1 cellular context compared by ENCODE assay signal in the genomic region with DNA sequence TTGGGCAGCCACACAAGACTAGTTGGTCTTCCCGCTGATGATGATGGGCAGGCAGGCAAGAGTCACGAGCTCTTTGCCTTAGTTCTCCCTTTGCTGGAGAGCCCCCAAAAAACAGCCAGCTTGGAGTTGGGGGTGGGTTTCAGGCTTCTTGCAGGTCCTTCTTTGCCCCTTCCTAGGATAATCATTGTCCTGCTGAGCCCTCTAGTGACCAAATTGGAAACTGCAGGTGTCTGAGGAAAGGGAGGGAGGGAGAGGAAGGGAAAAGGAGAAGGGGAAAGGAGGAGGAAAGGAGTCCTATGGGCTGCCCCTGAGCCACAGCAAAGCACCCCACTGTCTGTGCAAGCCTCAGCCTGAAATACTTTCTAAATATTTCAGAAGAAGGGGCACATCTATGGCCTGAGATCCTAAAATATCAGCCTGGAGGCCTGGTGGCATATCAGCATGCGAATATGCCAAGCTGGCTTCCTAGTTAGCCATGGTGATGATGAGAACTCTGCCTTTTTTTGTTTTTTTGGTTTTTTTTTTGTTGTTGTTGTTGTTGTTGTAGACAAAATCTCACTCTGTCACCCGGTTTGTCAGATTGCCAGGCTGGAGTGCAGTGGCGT.
TF ChIP-seq lines count a peak whose summit lies in the region.

No MANE protein-coding gene starts in this region.

TF ChIP-seq in HepG2, 621 proteins besides CTCF, POLR2A, EP300 and RAD21 (continued from another document):
- TF ChIP-seq, protein P1, sequence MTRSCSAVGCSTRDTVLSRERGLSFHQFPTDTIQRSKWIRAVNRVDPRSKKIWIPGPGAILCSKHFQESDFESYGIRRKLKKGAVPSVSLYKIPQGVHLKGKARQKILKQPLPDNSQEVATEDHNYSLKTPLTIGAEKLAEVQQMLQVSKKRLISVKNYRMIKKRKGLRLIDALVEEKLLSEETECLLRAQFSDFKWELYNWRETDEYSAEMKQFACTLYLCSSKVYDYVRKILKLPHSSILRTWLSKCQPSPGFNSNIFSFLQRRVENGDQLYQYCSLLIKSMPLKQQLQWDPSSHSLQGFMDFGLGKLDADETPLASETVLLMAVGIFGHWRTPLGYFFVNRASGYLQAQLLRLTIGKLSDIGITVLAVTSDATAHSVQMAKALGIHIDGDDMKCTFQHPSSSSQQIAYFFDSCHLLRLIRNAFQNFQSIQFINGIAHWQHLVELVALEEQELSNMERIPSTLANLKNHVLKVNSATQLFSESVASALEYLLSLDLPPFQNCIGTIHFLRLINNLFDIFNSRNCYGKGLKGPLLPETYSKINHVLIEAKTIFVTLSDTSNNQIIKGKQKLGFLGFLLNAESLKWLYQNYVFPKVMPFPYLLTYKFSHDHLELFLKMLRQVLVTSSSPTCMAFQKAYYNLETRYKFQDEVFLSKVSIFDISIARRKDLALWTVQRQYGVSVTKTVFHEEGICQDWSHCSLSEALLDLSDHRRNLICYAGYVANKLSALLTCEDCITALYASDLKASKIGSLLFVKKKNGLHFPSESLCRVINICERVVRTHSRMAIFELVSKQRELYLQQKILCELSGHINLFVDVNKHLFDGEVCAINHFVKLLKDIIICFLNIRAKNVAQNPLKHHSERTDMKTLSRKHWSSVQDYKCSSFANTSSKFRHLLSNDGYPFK (CRISPR knock-in tag; IDR thresholded peaks at IDR 0.05; ENCODE audit: borderline replicate concordance): no peak
- TF ChIP-seq SALL2 (CRISPR knock-in tag; IDR thresholded peaks at IDR 0.05) (0 out of 2 replicates have a peak, but pooled peaks have one; percentile 36), ZNF367 (CRISPR knock-in tag; IDR thresholded peaks at IDR 0.05; ENCODE audit: borderline replicate concordance) (no peak), ZFAT (CRISPR knock-in tag; conservative IDR thresholded peaks at IDR 0.05) (no peak), ZSCAN20 (CRISPR knock-in tag; IDR thresholded peaks at IDR 0.05; ENCODE audit: borderline replicate concordance) (no peak), ZNF562 (CRISPR knock-in tag; IDR thresholded peaks at IDR 0.05; ENCODE audit: borderline replicate concordance) (no peak), ZSCAN30 (CRISPR knock-in tag; IDR thresholded peaks at IDR 0.05) (no peak), KLF9 (CRISPR knock-in tag; IDR thresholded peaks at IDR 0.05; ENCODE audit: low read depth) (no peak), SMC3 (IDR thresholded peaks at IDR 0.05; ENCODE audit: low read length) (peak; percentile 78), ZNF672 (CRISPR knock-in tag; IDR thresholded peaks at IDR 0.05) (no peak), MED13 (CRISPR knock-in tag; IDR thresholded peaks at IDR 0.05) (no peak), UBTF (CRISPR knock-in tag; IDR thresholded peaks at IDR 0.05) (no peak), POGK (CRISPR knock-in tag; conservative IDR thresholded peaks at IDR 0.05) (no peak), SOX13 (IDR thresholded peaks at IDR 0.05) (no peak), SOX13 (CRISPR knock-in tag; conservative IDR thresholded peaks at IDR 0.05 in 1 of 2, IDR thresholded peaks at IDR 0.05 in 1 of 2) (no peak), KLF15 (CRISPR knock-in tag; IDR thresholded peaks at IDR 0.05; ENCODE audit: borderline replicate concordance) (no peak), CENPT (CRISPR knock-in tag; IDR thresholded peaks at IDR 0.05; ENCODE audit: low read depth) (no peak), ZNF33B (CRISPR knock-in tag; IDR thresholded peaks at IDR 0.05) (no peak), ZC3H4 (CRISPR knock-in tag; IDR thresholded peaks at IDR 0.05; ENCODE audit: borderline replicate concordance) (no peak), ZNF530 (CRISPR knock-in tag; IDR thresholded peaks at IDR 0.05; ENCODE audit: low read depth) (no peak), EEA1 (CRISPR knock-in tag; IDR thresholded peaks at IDR 0.05; ENCODE audit: borderline replicate concordance) (no peak), ZNF564 (CRISPR knock-in tag; IDR thresholded peaks at IDR 0.05) (no peak), ZNF501 (CRISPR knock-in tag; IDR thresholded peaks at IDR 0.05) (no peak), GTF2F1 (IDR thresholded peaks at IDR 0.05; ENCODE audit: low read length) (no peak), ATM (IDR thresholded peaks at IDR 0.05; ENCODE audit: borderline replicate concordance) (no peak)
- TF ChIP-seq, protein P2, sequence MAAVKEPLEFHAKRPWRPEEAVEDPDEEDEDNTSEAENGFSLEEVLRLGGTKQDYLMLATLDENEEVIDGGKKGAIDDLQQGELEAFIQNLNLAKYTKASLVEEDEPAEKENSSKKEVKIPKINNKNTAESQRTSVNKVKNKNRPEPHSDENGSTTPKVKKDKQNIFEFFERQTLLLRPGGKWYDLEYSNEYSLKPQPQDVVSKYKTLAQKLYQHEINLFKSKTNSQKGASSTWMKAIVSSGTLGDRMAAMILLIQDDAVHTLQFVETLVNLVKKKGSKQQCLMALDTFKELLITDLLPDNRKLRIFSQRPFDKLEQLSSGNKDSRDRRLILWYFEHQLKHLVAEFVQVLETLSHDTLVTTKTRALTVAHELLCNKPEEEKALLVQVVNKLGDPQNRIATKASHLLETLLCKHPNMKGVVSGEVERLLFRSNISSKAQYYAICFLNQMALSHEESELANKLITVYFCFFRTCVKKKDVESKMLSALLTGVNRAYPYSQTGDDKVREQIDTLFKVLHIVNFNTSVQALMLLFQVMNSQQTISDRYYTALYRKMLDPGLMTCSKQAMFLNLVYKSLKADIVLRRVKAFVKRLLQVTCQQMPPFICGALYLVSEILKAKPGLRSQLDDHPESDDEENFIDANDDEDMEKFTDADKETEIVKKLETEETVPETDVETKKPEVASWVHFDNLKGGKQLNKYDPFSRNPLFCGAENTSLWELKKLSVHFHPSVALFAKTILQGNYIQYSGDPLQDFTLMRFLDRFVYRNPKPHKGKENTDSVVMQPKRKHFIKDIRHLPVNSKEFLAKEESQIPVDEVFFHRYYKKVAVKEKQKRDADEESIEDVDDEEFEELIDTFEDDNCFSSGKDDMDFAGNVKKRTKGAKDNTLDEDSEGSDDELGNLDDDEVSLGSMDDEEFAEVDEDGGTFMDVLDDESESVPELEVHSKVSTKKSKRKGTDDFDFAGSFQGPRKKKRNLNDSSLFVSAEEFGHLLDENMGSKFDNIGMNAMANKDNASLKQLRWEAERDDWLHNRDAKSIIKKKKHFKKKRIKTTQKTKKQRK (IDR thresholded peaks at IDR 0.05; ENCODE audit: low read length): no peak
- TF ChIP-seq, protein P3, sequence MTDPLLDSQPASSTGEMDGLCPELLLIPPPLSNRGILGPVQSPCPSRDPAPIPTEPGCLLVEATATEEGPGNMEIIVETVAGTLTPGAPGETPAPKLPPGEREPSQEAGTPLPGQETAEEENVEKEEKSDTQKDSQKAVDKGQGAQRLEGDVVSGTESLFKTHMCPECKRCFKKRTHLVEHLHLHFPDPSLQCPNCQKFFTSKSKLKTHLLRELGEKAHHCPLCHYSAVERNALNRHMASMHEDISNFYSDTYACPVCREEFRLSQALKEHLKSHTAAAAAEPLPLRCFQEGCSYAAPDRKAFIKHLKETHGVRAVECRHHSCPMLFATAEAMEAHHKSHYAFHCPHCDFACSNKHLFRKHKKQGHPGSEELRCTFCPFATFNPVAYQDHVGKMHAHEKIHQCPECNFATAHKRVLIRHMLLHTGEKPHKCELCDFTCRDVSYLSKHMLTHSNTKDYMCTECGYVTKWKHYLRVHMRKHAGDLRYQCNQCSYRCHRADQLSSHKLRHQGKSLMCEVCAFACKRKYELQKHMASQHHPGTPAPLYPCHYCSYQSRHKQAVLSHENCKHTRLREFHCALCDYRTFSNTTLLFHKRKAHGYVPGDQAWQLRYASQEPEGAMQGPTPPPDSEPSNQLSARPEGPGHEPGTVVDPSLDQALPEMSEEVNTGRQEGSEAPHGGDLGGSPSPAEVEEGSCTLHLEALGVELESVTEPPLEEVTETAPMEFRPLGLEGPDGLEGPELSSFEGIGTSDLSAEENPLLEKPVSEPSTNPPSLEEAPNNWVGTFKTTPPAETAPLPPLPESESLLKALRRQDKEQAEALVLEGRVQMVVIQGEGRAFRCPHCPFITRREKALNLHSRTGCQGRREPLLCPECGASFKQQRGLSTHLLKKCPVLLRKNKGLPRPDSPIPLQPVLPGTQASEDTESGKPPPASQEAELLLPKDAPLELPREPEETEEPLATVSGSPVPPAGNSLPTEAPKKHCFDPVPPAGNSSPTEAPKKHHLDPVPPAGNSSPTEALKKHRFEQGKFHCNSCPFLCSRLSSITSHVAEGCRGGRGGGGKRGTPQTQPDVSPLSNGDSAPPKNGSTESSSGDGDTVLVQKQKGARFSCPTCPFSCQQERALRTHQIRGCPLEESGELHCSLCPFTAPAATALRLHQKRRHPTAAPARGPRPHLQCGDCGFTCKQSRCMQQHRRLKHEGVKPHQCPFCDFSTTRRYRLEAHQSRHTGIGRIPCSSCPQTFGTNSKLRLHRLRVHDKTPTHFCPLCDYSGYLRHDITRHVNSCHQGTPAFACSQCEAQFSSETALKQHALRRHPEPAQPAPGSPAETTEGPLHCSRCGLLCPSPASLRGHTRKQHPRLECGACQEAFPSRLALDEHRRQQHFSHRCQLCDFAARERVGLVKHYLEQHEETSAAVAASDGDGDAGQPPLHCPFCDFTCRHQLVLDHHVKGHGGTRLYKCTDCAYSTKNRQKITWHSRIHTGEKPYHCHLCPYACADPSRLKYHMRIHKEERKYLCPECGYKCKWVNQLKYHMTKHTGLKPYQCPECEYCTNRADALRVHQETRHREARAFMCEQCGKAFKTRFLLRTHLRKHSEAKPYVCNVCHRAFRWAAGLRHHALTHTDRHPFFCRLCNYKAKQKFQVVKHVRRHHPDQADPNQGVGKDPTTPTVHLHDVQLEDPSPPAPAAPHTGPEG (CRISPR knock-in tag; IDR thresholded peaks at IDR 0.05): 0 out of 2 replicates have a peak, but pooled peaks have one; percentile 31
